ENCODE assay signal across 16 cellular contexts in the genomic region with DNA sequence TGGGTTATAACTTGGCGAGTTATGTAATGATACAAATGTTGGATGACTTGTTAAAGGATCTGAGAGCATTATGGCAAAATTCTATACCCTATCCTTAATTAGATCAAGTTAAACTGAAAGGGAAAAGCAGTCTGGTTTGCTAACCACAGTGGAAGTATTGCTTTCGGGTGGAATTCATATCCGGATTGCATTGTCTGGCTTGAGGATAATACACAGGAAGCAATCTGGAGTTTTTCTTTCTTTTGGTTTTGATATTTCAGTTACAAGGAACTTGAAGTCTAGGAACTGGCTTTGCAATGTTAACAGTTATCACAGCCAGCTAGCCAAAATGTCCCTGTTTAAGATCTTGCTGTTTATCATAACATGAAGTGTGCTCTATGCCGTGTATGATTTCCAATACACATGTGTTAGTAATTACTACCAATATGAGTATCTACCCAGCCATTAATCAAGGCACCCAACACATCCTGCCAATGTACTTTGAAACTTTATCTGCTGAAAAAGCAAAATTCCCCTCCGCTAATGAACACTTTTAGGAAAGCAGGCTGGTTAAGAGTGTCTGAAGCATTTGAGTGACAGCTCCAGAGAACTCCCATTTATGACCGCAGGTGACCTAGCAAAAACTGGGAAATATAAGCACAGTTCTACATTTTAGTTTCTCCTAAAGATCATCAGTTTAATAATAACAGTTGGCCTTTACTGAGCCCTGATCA.
DNase-seq lines count a peak whose midpoint lies in the region; ATAC-seq, FAIRE-seq and TF ChIP-seq lines count a peak whose summit lies in the region.
"Had no signal": no experiment of that assay in that cellular context is flagged by ENCODE, and none has a peak within 500 bp of the region (broad histone marks: within the 10 kb centered on the region; RNA-seq: fewer than 3 reads in every experiment).

No MANE protein-coding gene starts in this region.

- DNase-seq in heart left ventricle: no peak
- no peak for DNase-seq in left cardiac atrium
- no peak for DNase-seq in nephron progenitor cell
- DNase-seq in type B pancreatic cell (ENCODE audit: extremely low spot score, unreplicated experiment): no peak
- no peak for DNase-seq in NCI-H2227 (lab: John Stamatoyannopoulos, UW; ENCODE audit: unreplicated experiment)
- DNase-seq in stimulated activated CD8-positive, alpha-beta memory T cell treated with anti-CD3 and anti-CD28 coated beads, Interleukin-4, amount 100 ng/mL, for 48 hours: no peak
- DNase-seq: activated naive CD4-positive, alpha-beta T cell; foreskin melanocyte; GDM1; right cardiac atrium had no signal

- no peak for TF ChIP-seq POLR2A in heart left ventricle (IDR thresholded peaks at IDR 0.05)

- H3K27me3 Mint-ChIP-seq in nephron progenitor cell (ENCODE audit: low read depth, poor library complexity) (peaks cover 3% of the 10 kb centered on the region), type B pancreatic cell (peaks cover 11% of the 10 kb centered on the region)

- peak overlapping the region in 8 of 12 donors; percentile 6 to 63 (median 36) for H3K27ac ChIP-seq in heart left ventricle
- H3K27ac ChIP-seq: VCaP had no signal

- H3K4me3 ChIP-seq in heart left ventricle: no peak overlapping the region

- no peak overlapping the region for H3K4me3 Mint-ChIP-seq in nephron progenitor cell
- peak overlapping the region; percentile 13 for H3K4me3 Mint-ChIP-seq in type B pancreatic cell
- H3K4me3 Mint-ChIP-seq: central memory CD8-positive, alpha-beta T cell; stimulated activated naive CD8-positive, alpha-beta T cell treated with anti-CD3 and anti-CD28 coated beads, Interleukin-15, Interleukin-2, amounts not matched to agents 100 ng/mL and 50 ng/mL, for 24 hours had no signal

- H3K36me3 Mint-ChIP-seq in nephron progenitor cell (ENCODE audit: low read depth) (peaks cover 16% of the 10 kb centered on the region), type B pancreatic cell (peaks cover 11% of the 10 kb centered on the region)

- peaks cover 0 to 69% (median 32%) of the 10 kb centered on the region in 12 donors for H3K4me1 ChIP-seq in heart left ventricle

- ATAC-seq in heart left ventricle (no peak), left cardiac atrium (no peak), GM18517 (IDR thresholded peaks at IDR 0.05; ENCODE audit: unreplicated experiment) (no peak)
- ATAC-seq: right cardiac atrium had no signal

- H3K4me1 Mint-ChIP-seq in nephron progenitor cell (peaks cover 81% of the 10 kb centered on the region), type B pancreatic cell (ENCODE audit: unreplicated experiment) (peaks cover 61% of the 10 kb centered on the region)
- H3K4me1 Mint-ChIP-seq: central memory CD8-positive, alpha-beta T cell had no signal

- intact Hi-C loops in heart left ventricle (cut with DNase I): no loop called here
- intact Hi-C loops in left cardiac atrium (cut with DNase I): no loop called here

- H3K27me3 ChIP-seq in heart left ventricle: no peaks in the 10 kb centered on the region

- FAIRE-seq in endometrium (lab: Jason Lieb, UNC): peak; percentile 43
- FAIRE-seq: islet of Langerhans had no signal

- H3K9me3 Mint-ChIP-seq in nephron progenitor cell (peaks cover 10% of the 10 kb centered on the region), type B pancreatic cell (peaks cover 7% of the 10 kb centered on the region)
- H3K9me3 Mint-ChIP-seq: central memory CD8-positive, alpha-beta T cell; stimulated activated naive CD8-positive, alpha-beta T cell treated with anti-CD3 and anti-CD28 coated beads, Interleukin-15, Interleukin-2, amounts not matched to agents 100 ng/mL and 50 ng/mL, for 24 hours had no signal

- TF ChIP-seq CTCF in heart left ventricle (IDR thresholded peaks at IDR 0.05) (no peak), nephron progenitor cell (IDR thresholded peaks at IDR 0.05) (no peak), type B pancreatic cell (conservative IDR thresholded peaks at IDR 0.05) (no peak)

- no peaks in the 10 kb centered on the region for H3K36me3 ChIP-seq in heart left ventricle

- no peaks in the 10 kb centered on the region for H3K9me3 ChIP-seq in heart left ventricle

- whole genome bisulfite sequencing in heart left ventricle, 4 donors: 34 to 48% (median 38%) methylated on average over 6 of the region's 6 CpGs

- H3K27ac Mint-ChIP-seq in nephron progenitor cell (peak overlapping the region; percentile 77), type B pancreatic cell (peak overlapping the region; percentile 22)
- H3K27ac Mint-ChIP-seq: stimulated activated naive CD8-positive, alpha-beta T cell treated with anti-CD3 and anti-CD28 coated beads, Interleukin-15, Interleukin-2, amounts not matched to agents 100 ng/mL and 50 ng/mL, for 24 hours had no signal
